8 cellular contexts compared by ENCODE assay signal in genomic region chr13:51895906-51896888, GRCh38. TPM values are rescaled to one million over a fixed set of nuclear protein-coding genes. Genes with fewer than 3 reads are reported as not detected.
A peak's percentile ranks its signal among the peaks of the same experiment; 100 is the strongest.
DNase-seq lines count a peak whose midpoint lies in the region; ATAC-seq, FAIRE-seq and TF ChIP-seq lines count a peak whose summit lies in the region.

No MANE protein-coding gene starts in this region.

- intact Hi-C loops in MCF 10A (cut with micrococcal nuclease) = loop anchor here (1.0 to 5.0 kb wide), 4 partner anchors 101 to 305 kb away; no protein-coding TSS in a partner anchor

- CTCF ChIA-PET in MCF 10A (lab: Yijun Ruan, JAX) = interaction anchor here (0.5 to 7.6 kb wide), 59 partner anchors 9 to 555 kb away, joined by 3 to 126 read pairs (median 4); partner anchors contain the start of genes CCDC70 and NEK5

- no TSS peak for BruUV-seq in MCF 10A (replicated peaks; lab: Mats Ljungman, UMichigan)

- no peak overlapping the region for H3K4me3 ChIP-seq in BE2C (ENCODE audit: low read depth, low read length)

- ATAC-seq in SK-N-SH treated with all-trans-retinoic acid at 6 μM for 48 hours = peak; percentile 98
- no peak for ATAC-seq in GM18873 (IDR thresholded peaks at IDR 0.05; ENCODE audit: low FRiP score, unreplicated experiment)

- POLR2A ChIA-PET in MCF 10A (lab: Yijun Ruan, JAX) = interaction anchor here (0.6 to 2.4 kb wide), 5 partner anchors 103 to 551 kb away, joined by 3 to 8 read pairs (median 3); partner anchors contain the start of gene ALG11

- no peaks in the 10 kb centered on the region for H3K36me3 ChIP-seq in BE2C

- H3K4me3 Mint-ChIP-seq in MCF 10A (ENCODE audit: unreplicated experiment) = no peak overlapping the region

- no peak overlapping the region for H3K27ac Mint-ChIP-seq in MCF 10A (ENCODE audit: low read depth, unreplicated experiment)

- H3K27me3 Mint-ChIP-seq in MCF 10A (ENCODE audit: insufficient read depth, unreplicated experiment) = peaks cover 23% of the 10 kb centered on the region

- H3K36me3 Mint-ChIP-seq in MCF 10A (ENCODE audit: insufficient read depth, unreplicated experiment) = no peaks in the 10 kb centered on the region

- peak; percentile 60 for FAIRE-seq in GM18507 (lab: Jason Lieb, UNC)

- peaks cover 4% of the 10 kb centered on the region for H3K4me1 ChIP-seq in BE2C

- no peaks in the 10 kb centered on the region for H3K27me3 ChIP-seq in BE2C

- H3K4me1 Mint-ChIP-seq in MCF 10A (ENCODE audit: insufficient read depth, unreplicated experiment) = no peaks in the 10 kb centered on the region

- no peaks in the 10 kb centered on the region for H3K9me3 Mint-ChIP-seq in MCF 10A (ENCODE audit: unreplicated experiment)

- DNase-seq in BE2C (peak; percentile 70), GM18507 (ENCODE audit: extremely low spot score, insufficient read length, low read depth) (peak; percentile 42), HS-27A (ENCODE audit: low read depth) (peak; percentile 4), MCF 10A (ENCODE audit: unreplicated experiment) (peak; percentile 58), iris pigment epithelial cell (ENCODE audit: low read depth) (peak; percentile 70)
- DNase-seq in stimulated activated CD4-positive, alpha-beta T cell treated with anti-CD3 and anti-CD28 coated beads, Interleukin-2, amount 100 ng/mL, for 48 hours = peak; percentile 27 to 41

- H3K9me3 ChIP-seq in BE2C = no peaks in the 10 kb centered on the region

- peak; percentile 89 for TF ChIP-seq CTCF in BE2C (IDR thresholded peaks at IDR 0.05; ENCODE audit: low read depth, low read length)
- peak; percentile 68 for TF ChIP-seq CTCF in MCF 10A (IDR thresholded peaks at IDR 0.05; ENCODE audit: unreplicated experiment)

TF ChIP-seq in SK-N-SH treated with all-trans-retinoic acid at 6 μM for 48 hours, 23 proteins besides CTCF, POLR2A, EP300 and RAD21:
- no peak for TF ChIP-seq GLIS3 (CRISPR knock-in tag; IDR thresholded peaks at IDR 0.05)
- no peak for TF ChIP-seq CREB5 (CRISPR knock-in tag; IDR thresholded peaks at IDR 0.05; ENCODE audit: low read depth)
- TF ChIP-seq TCF4 (CRISPR knock-in tag; IDR thresholded peaks at IDR 0.05; ENCODE audit: borderline replicate concordance) = no peak
- TF ChIP-seq ISL1 (CRISPR knock-in tag; IDR thresholded peaks at IDR 0.05) = no peak
- TF ChIP-seq ZNF8 (CRISPR knock-in tag; IDR thresholded peaks at IDR 0.05) = no peak
- no peak for TF ChIP-seq TOX (CRISPR knock-in tag; IDR thresholded peaks at IDR 0.05; ENCODE audit: borderline replicate concordance)
- no peak for TF ChIP-seq ZC3H10 (CRISPR knock-in tag; IDR thresholded peaks at IDR 0.05)
- TF ChIP-seq, protein P1, sequence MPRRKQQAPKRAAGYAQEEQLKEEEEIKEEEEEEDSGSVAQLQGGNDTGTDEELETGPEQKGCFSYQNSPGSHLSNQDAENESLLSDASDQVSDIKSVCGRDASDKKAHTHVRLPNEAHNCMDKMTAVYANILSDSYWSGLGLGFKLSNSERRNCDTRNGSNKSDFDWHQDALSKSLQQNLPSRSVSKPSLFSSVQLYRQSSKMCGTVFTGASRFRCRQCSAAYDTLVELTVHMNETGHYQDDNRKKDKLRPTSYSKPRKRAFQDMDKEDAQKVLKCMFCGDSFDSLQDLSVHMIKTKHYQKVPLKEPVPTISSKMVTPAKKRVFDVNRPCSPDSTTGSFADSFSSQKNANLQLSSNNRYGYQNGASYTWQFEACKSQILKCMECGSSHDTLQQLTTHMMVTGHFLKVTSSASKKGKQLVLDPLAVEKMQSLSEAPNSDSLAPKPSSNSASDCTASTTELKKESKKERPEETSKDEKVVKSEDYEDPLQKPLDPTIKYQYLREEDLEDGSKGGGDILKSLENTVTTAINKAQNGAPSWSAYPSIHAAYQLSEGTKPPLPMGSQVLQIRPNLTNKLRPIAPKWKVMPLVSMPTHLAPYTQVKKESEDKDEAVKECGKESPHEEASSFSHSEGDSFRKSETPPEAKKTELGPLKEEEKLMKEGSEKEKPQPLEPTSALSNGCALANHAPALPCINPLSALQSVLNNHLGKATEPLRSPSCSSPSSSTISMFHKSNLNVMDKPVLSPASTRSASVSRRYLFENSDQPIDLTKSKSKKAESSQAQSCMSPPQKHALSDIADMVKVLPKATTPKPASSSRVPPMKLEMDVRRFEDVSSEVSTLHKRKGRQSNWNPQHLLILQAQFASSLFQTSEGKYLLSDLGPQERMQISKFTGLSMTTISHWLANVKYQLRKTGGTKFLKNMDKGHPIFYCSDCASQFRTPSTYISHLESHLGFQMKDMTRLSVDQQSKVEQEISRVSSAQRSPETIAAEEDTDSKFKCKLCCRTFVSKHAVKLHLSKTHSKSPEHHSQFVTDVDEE (CRISPR knock-in tag; IDR thresholded peaks at IDR 0.05) = no peak
- no peak for TF ChIP-seq ARNTL (CRISPR knock-in tag; IDR thresholded peaks at IDR 0.05; ENCODE audit: borderline replicate concordance, low read depth)
- TF ChIP-seq ZFP3 (CRISPR knock-in tag; IDR thresholded peaks at IDR 0.05) = no peak
- no peak for TF ChIP-seq ZNF565 (CRISPR knock-in tag; conservative IDR thresholded peaks at IDR 0.05; ENCODE audit: low read depth)
- no peak for TF ChIP-seq ESRRG (CRISPR knock-in tag; IDR thresholded peaks at IDR 0.05)
- no peak for TF ChIP-seq OSR1 (CRISPR knock-in tag; IDR thresholded peaks at IDR 0.05)
- TF ChIP-seq BACH2 (CRISPR knock-in tag; IDR thresholded peaks at IDR 0.05; ENCODE audit: borderline replicate concordance) = no peak
- TF ChIP-seq ZNF70 (CRISPR knock-in tag; IDR thresholded peaks at IDR 0.05) = no peak
- TF ChIP-seq SNAI2 (CRISPR knock-in tag; IDR thresholded peaks at IDR 0.05) = no peak
- TF ChIP-seq PPARA (CRISPR knock-in tag; IDR thresholded peaks at IDR 0.05; ENCODE audit: borderline replicate concordance) = no peak
- no peak for TF ChIP-seq CSRNP3 (CRISPR knock-in tag; IDR thresholded peaks at IDR 0.05)

RNA-seq across cellular contexts. Expression of gene CCDC70, which starts 34.4 kb away (rescaled TPM):
- not detected for polyA plus RNA-seq in BE2C (2012; ENCODE audit: insufficient read depth, insufficient read length, low read depth)
- total RNA-seq in MCF 10A (2022) = not detected in 2 replicates

RNA-seq across cellular contexts. Expression of gene TMEM272, which starts 51.2 kb away (rescaled TPM):
- polyA plus RNA-seq in BE2C (2012; ENCODE audit: insufficient read depth, insufficient read length, low read depth) = not detected
- total RNA-seq in MCF 10A (2022) = not detected in 2 replicates

Comparison
In these comparisons a context has a peak if more than half of its experiments do, and no peak if none do; other contexts are left out.
1. DNase-seq: peak in every context shown above with its lines; median percentile 70 in BE2C; 70 in iris pigment epithelial cell; 58 in MCF 10A; 42 in GM18507; 34 in stimulated activated CD4-positive, alpha-beta T cell treated with anti-CD3 and anti-CD28 coated beads, Interleukin-2, amount 100 ng/mL, for 48 hours; 4 in HS-27A.